Comparison of ENCODE assay signal across 1 cellular context in genomic region chr1:182337736-182338571, GRCh38.
TF ChIP-seq lines count a peak whose summit lies in the region.

No MANE protein-coding gene starts in this region.

TF ChIP-seq in K562, 482 proteins besides CTCF, POLR2A, EP300 and RAD21 (continued from another document and continues in another):
- TF ChIP-seq ZNF609 (CRISPR knock-in tag; IDR thresholded peaks at IDR 0.05; ENCODE audit: borderline replicate concordance): peak; percentile 54; the same call in 1 of the 2 replicates
- TF ChIP-seq POLR2AphosphoS2 (IDR thresholded peaks at IDR 0.05; ENCODE audit: low read length): no peak
- TF ChIP-seq, protein P1, sequence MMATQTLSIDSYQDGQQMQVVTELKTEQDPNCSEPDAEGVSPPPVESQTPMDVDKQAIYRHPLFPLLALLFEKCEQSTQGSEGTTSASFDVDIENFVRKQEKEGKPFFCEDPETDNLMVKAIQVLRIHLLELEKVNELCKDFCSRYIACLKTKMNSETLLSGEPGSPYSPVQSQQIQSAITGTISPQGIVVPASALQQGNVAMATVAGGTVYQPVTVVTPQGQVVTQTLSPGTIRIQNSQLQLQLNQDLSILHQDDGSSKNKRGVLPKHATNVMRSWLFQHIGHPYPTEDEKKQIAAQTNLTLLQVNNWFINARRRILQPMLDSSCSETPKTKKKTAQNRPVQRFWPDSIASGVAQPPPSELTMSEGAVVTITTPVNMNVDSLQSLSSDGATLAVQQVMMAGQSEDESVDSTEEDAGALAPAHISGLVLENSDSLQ (IDR thresholded peaks at IDR 0.05): peak; percentile 36; the same call in 1 of the 2 replicates
- TF ChIP-seq ZNF143 (CRISPR knock-in tag; IDR thresholded peaks at IDR 0.05): no peak
- TF ChIP-seq HDAC1 (IDR thresholded peaks at IDR 0.05): peak in 1 of 2 experiments; percentile 93; a peak in 2 of 4 replicates
- peak; percentile 88 to 93; a peak in 3 of 4 replicates for TF ChIP-seq ARNT (IDR thresholded peaks at IDR 0.05)
- TF ChIP-seq KDM5B (IDR thresholded peaks at IDR 0.05; ENCODE audit: insufficient replicate concordance, low read depth, low read length): no peak
- no peak for TF ChIP-seq PRPF4 (IDR thresholded peaks at IDR 0.05; ENCODE audit: insufficient read depth, low read depth, low read length, poor library complexity, severe bottlenecking)
- TF ChIP-seq ZNF280B (CRISPR knock-in tag; IDR thresholded peaks at IDR 0.05): no peak
- TF ChIP-seq DMBX1 (CRISPR knock-in tag; IDR thresholded peaks at IDR 0.05; ENCODE audit: borderline replicate concordance): peak; percentile 90; the same call in 1 of the 2 replicates
- peak; percentile 74 to 81; a peak in 3 of 4 replicates for TF ChIP-seq MAZ (CRISPR knock-in tag; conservative IDR thresholded peaks at IDR 0.05 in 1 of 2, IDR thresholded peaks at IDR 0.05 in 1 of 2)
- peak; percentile 60; the same call in 1 of the 2 replicates for TF ChIP-seq SMARCA5 (IDR thresholded peaks at IDR 0.05)
- no peak for TF ChIP-seq STAT5B (CRISPR knock-in tag; IDR thresholded peaks at IDR 0.05)
- TF ChIP-seq HMGN3 (IDR thresholded peaks at IDR 0.05; ENCODE audit: borderline replicate concordance, extremely low read depth, insufficient read length, low read depth, low read length): peak; percentile 78
- TF ChIP-seq MEIS2 (IDR thresholded peaks at IDR 0.05; ENCODE audit: partially characterized antibody): peak; percentile 93
- TF ChIP-seq, protein P2, sequence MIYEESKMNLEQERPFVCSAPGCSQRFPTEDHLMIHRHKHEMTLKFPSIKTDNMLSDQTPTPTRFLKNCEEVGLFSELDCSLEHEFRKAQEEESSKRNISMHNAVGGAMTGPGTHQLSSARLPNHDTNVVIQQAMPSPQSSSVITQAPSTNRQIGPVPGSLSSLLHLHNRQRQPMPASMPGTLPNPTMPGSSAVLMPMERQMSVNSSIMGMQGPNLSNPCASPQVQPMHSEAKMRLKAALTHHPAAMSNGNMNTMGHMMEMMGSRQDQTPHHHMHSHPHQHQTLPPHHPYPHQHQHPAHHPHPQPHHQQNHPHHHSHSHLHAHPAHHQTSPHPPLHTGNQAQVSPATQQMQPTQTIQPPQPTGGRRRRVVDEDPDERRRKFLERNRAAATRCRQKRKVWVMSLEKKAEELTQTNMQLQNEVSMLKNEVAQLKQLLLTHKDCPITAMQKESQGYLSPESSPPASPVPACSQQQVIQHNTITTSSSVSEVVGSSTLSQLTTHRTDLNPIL (CRISPR knock-in tag; IDR thresholded peaks at IDR 0.05): no peak
- peak; percentile 91 for TF ChIP-seq SMAD4 (CRISPR knock-in tag; conservative IDR thresholded peaks at IDR 0.05)
- TF ChIP-seq TCF7L2 (IDR thresholded peaks at IDR 0.05; ENCODE audit: low read depth, low read length): no peak
- peak; percentile 79; the same call in 1 of the 2 replicates for TF ChIP-seq ZNF57 (CRISPR knock-in tag; IDR thresholded peaks at IDR 0.05)
- TF ChIP-seq HBP1 (CRISPR knock-in tag; IDR thresholded peaks at IDR 0.05): peak; percentile 36; the same call in 1 of the 2 replicates
- TF ChIP-seq STAT5A (IDR thresholded peaks at IDR 0.05; ENCODE audit: borderline replicate concordance, low read length): peak; percentile 79
- TF ChIP-seq NONO (IDR thresholded peaks at IDR 0.05; ENCODE audit: low read depth in 2 of 2, low read length in 1 of 2): peak in 1 of 2 experiments; percentile 79; a peak in 1 of 4 replicates
- 0 out of 2 replicates have a peak, but pooled peaks have one; percentile 68 for TF ChIP-seq FOXO4 (CRISPR knock-in tag; IDR thresholded peaks at IDR 0.05)
- TF ChIP-seq ZNF780A (CRISPR knock-in tag; IDR thresholded peaks at IDR 0.05): no peak
- TF ChIP-seq CLOCK (CRISPR knock-in tag; IDR thresholded peaks at IDR 0.05; ENCODE audit: borderline replicate concordance): peak; percentile 67; the same call in 1 of the 2 replicates
- TF ChIP-seq CC2D1A (IDR thresholded peaks at IDR 0.05): peak; percentile 74; the same call in 1 of the 2 replicates
- TF ChIP-seq KHSRP (IDR thresholded peaks at IDR 0.05): peak; percentile 36; the same call in 1 of the 2 replicates
- 0 out of 2 replicates have a peak, but pooled peaks have one; percentile 11 for TF ChIP-seq CBX5 (IDR thresholded peaks at IDR 0.05; ENCODE audit: borderline replicate concordance, low read depth)
- TF ChIP-seq ARID1B (IDR thresholded peaks at IDR 0.05): peak; percentile 96
- TF ChIP-seq PHF21A (IDR thresholded peaks at IDR 0.05; ENCODE audit: borderline replicate concordance, low read depth): no peak
- TF ChIP-seq RFX5 (IDR thresholded peaks at IDR 0.05; ENCODE audit: low read depth, low read length): no peak
- TF ChIP-seq ATF7 (IDR thresholded peaks at IDR 0.05): peak; percentile 81
- peak; percentile 89 for TF ChIP-seq EHMT2 (IDR thresholded peaks at IDR 0.05)
- no peak for TF ChIP-seq BMI1 (IDR thresholded peaks at IDR 0.05; ENCODE audit: low read length)
- no peak for TF ChIP-seq IFI16 (CRISPR knock-in tag; IDR thresholded peaks at IDR 0.05)
- TF ChIP-seq, protein P3, sequence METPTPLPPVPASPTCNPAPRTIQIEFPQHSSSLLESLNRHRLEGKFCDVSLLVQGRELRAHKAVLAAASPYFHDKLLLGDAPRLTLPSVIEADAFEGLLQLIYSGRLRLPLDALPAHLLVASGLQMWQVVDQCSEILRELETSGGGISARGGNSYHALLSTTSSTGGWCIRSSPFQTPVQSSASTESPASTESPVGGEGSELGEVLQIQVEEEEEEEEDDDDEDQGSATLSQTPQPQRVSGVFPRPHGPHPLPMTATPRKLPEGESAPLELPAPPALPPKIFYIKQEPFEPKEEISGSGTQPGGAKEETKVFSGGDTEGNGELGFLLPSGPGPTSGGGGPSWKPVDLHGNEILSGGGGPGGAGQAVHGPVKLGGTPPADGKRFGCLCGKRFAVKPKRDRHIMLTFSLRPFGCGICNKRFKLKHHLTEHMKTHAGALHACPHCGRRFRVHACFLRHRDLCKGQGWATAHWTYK (CRISPR knock-in tag; IDR thresholded peaks at IDR 0.05): peak; percentile 90
- 0 out of 2 replicates have a peak, but pooled peaks have one; percentile 52 for TF ChIP-seq SMARCC2 (IDR thresholded peaks at IDR 0.05; ENCODE audit: low read depth)
- TF ChIP-seq, protein P4, sequence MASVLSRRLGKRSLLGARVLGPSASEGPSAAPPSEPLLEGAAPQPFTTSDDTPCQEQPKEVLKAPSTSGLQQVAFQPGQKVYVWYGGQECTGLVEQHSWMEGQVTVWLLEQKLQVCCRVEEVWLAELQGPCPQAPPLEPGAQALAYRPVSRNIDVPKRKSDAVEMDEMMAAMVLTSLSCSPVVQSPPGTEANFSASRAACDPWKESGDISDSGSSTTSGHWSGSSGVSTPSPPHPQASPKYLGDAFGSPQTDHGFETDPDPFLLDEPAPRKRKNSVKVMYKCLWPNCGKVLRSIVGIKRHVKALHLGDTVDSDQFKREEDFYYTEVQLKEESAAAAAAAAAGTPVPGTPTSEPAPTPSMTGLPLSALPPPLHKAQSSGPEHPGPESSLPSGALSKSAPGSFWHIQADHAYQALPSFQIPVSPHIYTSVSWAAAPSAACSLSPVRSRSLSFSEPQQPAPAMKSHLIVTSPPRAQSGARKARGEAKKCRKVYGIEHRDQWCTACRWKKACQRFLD (CRISPR knock-in tag; IDR thresholded peaks at IDR 0.05): peak; percentile 65
- peak; percentile 86 for TF ChIP-seq TAL1 (IDR thresholded peaks at IDR 0.05)
- TF ChIP-seq, protein P5, sequence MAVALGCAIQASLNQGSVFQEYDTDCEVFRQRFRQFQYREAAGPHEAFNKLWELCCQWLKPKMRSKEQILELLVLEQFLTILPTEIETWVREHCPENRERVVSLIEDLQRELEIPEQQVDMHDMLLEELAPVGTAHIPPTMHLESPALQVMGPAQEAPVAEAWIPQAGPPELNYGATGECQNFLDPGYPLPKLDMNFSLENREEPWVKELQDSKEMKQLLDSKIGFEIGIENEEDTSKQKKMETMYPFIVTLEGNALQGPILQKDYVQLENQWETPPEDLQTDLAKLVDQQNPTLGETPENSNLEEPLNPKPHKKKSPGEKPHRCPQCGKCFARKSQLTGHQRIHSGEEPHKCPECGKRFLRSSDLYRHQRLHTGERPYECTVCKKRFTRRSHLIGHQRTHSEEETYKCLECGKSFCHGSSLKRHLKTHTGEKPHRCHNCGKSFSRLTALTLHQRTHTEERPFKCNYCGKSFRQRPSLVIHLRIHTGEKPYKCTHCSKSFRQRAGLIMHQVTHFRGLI (CRISPR knock-in tag; IDR thresholded peaks at IDR 0.05): peak; percentile 70
- peak; percentile 30; the same call in 1 of the 2 replicates for TF ChIP-seq GABPB1 (CRISPR knock-in tag; IDR thresholded peaks at IDR 0.05)
- TF ChIP-seq BRD9 (IDR thresholded peaks at IDR 0.05; ENCODE audit: low read depth, partially characterized antibody): peak; percentile 90
- no peak for TF ChIP-seq ZNF217 (CRISPR knock-in tag; IDR thresholded peaks at IDR 0.05)
- TF ChIP-seq GTF2F1 (IDR thresholded peaks at IDR 0.05; ENCODE audit: low read depth, low read length): no peak
- no peak for TF ChIP-seq FOXA1 (IDR thresholded peaks at IDR 0.05; ENCODE audit: borderline replicate concordance)
- TF ChIP-seq ETS2 (tag; IDR thresholded peaks at IDR 0.05; ENCODE audit: borderline replicate concordance, poor library complexity, severe bottlenecking): no peak
